ENCODE assay signal across 29 cellular contexts in the genomic region with DNA sequence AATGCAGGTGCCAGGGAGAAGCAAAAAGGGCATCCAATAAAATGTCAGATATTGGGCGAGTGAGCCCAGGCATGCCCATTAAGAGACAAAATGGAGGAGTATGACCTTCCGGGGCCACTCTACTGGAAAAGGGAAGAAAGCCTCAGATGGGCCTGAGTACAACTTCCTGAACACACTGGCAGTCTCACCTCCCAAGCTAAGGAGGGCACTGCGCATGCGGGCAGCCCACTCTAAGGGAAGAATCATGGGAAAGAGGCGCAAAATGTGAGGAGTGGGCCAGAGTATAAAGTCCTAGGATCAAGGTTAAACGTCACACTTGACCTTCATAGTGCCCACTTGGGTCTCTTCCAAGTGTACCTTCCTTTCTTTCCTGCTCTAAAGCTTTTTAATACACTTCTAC.
"Had no signal": no experiment of that assay in that cellular context is flagged by ENCODE, and none has a peak within 500 bp of the region (broad histone marks: within the 10 kb centered on the region; RNA-seq: fewer than 3 reads in every experiment).

No MANE protein-coding gene starts in this region.

- H3K4me1 Mint-ChIP-seq: natural killer cell; stimulated activated memory B cell treated with anti-CD40 and anti-IgM and Interleukin-4, amounts not matched to agents 10 μg/mL and 1 μg/mL and 100 μg/mL, for 72 hours; stimulated activated naive CD8-positive, alpha-beta T cell treated with anti-CD3 and anti-CD28 coated beads, Interleukin-15, amount 100 ng/mL, for 72 hours had no signal

- H3K9me3 ChIP-seq: ovary, psoas muscle, right lobe of liver, sigmoid colon, suprapubic skin, testis, tibial nerve, upper lobe of left lung, vagina had no signal

- H3K4me2 ChIP-seq: neural progenitor cell had no signal

- H2AFZ ChIP-seq: neural progenitor cell, parathyroid adenoma had no signal

- H3K36me3 Mint-ChIP-seq: naive thymus-derived CD4-positive, alpha-beta T cell; natural killer cell; neural progenitor cell; stimulated activated memory B cell treated with anti-CD40 and anti-IgM and Interleukin-4, amounts not matched to agents 10 μg/mL and 1 μg/mL and 100 μg/mL, for 72 hours had no signal

- H3K27me3 ChIP-seq: neural progenitor cell, ovary, right lobe of liver, sigmoid colon, suprapubic skin, testis, tibial nerve, upper lobe of left lung, vagina had no signal

- H3K36me3 ChIP-seq: neural progenitor cell, ovary, right lobe of liver, sigmoid colon, suprapubic skin, tibial nerve, upper lobe of left lung, vagina had no signal

- H3K9me3 Mint-ChIP-seq: natural killer cell; nephron; neural progenitor cell; stimulated activated memory B cell treated with anti-CD40 and anti-IgM and Interleukin-4, amounts not matched to agents 10 μg/mL and 1 μg/mL and 100 μg/mL, for 72 hours; stimulated activated naive CD8-positive, alpha-beta T cell treated with anti-CD3 and anti-CD28 coated beads, Interleukin-15, amount 100 ng/mL, for 72 hours had no signal

- H3K27me3 Mint-ChIP-seq: progenitor cell of endocrine pancreas; stimulated activated naive CD8-positive, alpha-beta T cell treated with anti-CD3 and anti-CD28 coated beads, Interleukin-15, amount 100 ng/mL, for 72 hours had no signal

- H3K4me3 ChIP-seq: neural progenitor cell, ovary, psoas muscle, right lobe of liver, sigmoid colon, suprapubic skin, testis, tibial nerve, upper lobe of left lung, vagina had no signal

- ATAC-seq: naive thymus-derived CD4-positive, alpha-beta T cell; natural killer cell; psoas muscle; right cardiac atrium; stimulated activated memory B cell treated with anti-CD40 and anti-IgM and Interleukin-4, amounts not matched to agents 10 μg/mL and 1 μg/mL and 100 μg/mL, for 72 hours; stimulated activated naive CD8-positive, alpha-beta T cell treated with anti-CD3 and anti-CD28 coated beads, Interleukin-15, amount 100 ng/mL, for 72 hours; stimulated activated naive CD8-positive, alpha-beta T cell treated with anti-CD3 and anti-CD28 coated beads, Interleukin-15, Interleukin-2, amounts not matched to agents 100 U/mL and 50 U/mL, for 24 hours had no signal

- H3K9ac ChIP-seq: neural progenitor cell, parathyroid adenoma had no signal

- FAIRE-seq: small intestine, urothelium cell line had no signal

- DNase-seq: naive thymus-derived CD4-positive, alpha-beta T cell; natural killer cell; occipital lobe; ovary; psoas muscle; right cardiac atrium; right lobe of liver; sigmoid colon; small intestine; stimulated activated CD4-positive, alpha-beta T cell treated with anti-CD3 and anti-CD28 coated beads, Interleukin-15, amount 100 ng/mL, for 24 hours; stimulated activated CD4-positive, alpha-beta T cell treated with anti-CD3 and anti-CD28 coated beads, Interleukin-2, amount 100 ng/mL, for 24 hours; stimulated activated CD4-positive, alpha-beta T cell treated with anti-CD3 and anti-CD28 coated beads, Interleukin-2, amount 100 ng/mL, for 48 hours; stimulated activated CD4-positive, alpha-beta T cell treated with anti-CD3 and anti-CD28 coated beads, Interleukin-4, amount 100 ng/mL, for 24 hours; stimulated activated naive CD4-positive, alpha-beta T cell; stimulated activated naive CD8-positive, alpha-beta T cell treated with anti-CD3 and anti-CD28 coated beads, Interleukin-15, amount 100 ng/mL, for 72 hours; stimulated activated naive CD8-positive, alpha-beta T cell treated with anti-CD3 and anti-CD28 coated beads, Interleukin-15, Interleukin-2, amounts not matched to agents 100 U/mL and 50 U/mL, for 24 hours; substantia nigra; testis; trophoblast cell had no signal

- H3K79me2 ChIP-seq: parathyroid adenoma had no signal

- H3K27ac ChIP-seq: neural progenitor cell, ovary, parathyroid adenoma, psoas muscle, right lobe of liver, sigmoid colon, suprapubic skin, testis, tibial nerve, upper lobe of left lung, vagina had no signal

- H3K27ac Mint-ChIP-seq: naive thymus-derived CD4-positive, alpha-beta T cell; natural killer cell; neural progenitor cell; progenitor cell of endocrine pancreas; stimulated activated memory B cell treated with anti-CD40 and anti-IgM and Interleukin-4, amounts not matched to agents 10 μg/mL and 1 μg/mL and 100 μg/mL, for 72 hours; stimulated activated naive CD8-positive, alpha-beta T cell treated with anti-CD3 and anti-CD28 coated beads, Interleukin-15, amount 100 ng/mL, for 72 hours had no signal

- H3K4me1 ChIP-seq: neural progenitor cell, parathyroid adenoma, psoas muscle, right lobe of liver, testis had no signal

- H3K4me3 Mint-ChIP-seq: naive thymus-derived CD4-positive, alpha-beta T cell; natural killer cell; nephron; neural progenitor cell; stimulated activated memory B cell treated with anti-CD40 and anti-IgM and Interleukin-4, amounts not matched to agents 10 μg/mL and 1 μg/mL and 100 μg/mL, for 72 hours; stimulated activated naive CD8-positive, alpha-beta T cell treated with anti-CD3 and anti-CD28 coated beads, Interleukin-15, amount 100 ng/mL, for 72 hours had no signal
